8 cellular contexts compared by ENCODE assay signal in genomic region chr11:46389450-46390330, GRCh38. TPM values are rescaled to one million over a fixed set of nuclear protein-coding genes. Genes with fewer than 3 reads are reported as not detected.
DNase-seq lines count a peak whose midpoint lies in the region; ATAC-seq and TF ChIP-seq lines count a peak whose summit lies in the region.

No MANE protein-coding gene starts in this region.

- H3K27ac ChIP-seq in VCaP (peak overlapping the region; percentile 41; the same call in 1 of the 2 replicates), duodenal mucosa (ENCODE audit: low read depth, low read length) (no peak overlapping the region), lower lobe of right lung (no peak overlapping the region)

- TF ChIP-seq CTCF in VCaP (conservative IDR thresholded peaks at IDR 0.05) (peak; percentile 87), lower lobe of right lung (IDR thresholded peaks at IDR 0.05) (peak; percentile 90)

- H3K36me3 ChIP-seq in H7 (replicated peaks; ENCODE audit: control insufficient read depth, insufficient read depth, low read length) (no peaks in the 10 kb centered on the region), duodenal mucosa (ENCODE audit: control insufficient read depth in 1 of 2, insufficient read depth in 2 of 2, low read length in 2 of 2) (no peaks in the 10 kb centered on the region), lower lobe of right lung (no peaks in the 10 kb centered on the region)

- ATAC-seq in lower lobe of right lung = peak; percentile 77 to 78
- no peak for ATAC-seq in HG03565 (IDR thresholded peaks at IDR 0.05; ENCODE audit: unreplicated experiment)

- H3K4me1 ChIP-seq in duodenal mucosa (ENCODE audit: control insufficient read depth in 1 of 2, insufficient read depth in 2 of 2, low read length in 2 of 2) (peaks cover 34 to 38% of the 10 kb centered on the region in 2 donors), lower lobe of right lung (peaks cover 34% of the 10 kb centered on the region)

- intact Hi-C loops in lower lobe of right lung (cut with DNase I) = no loop called here

- DNase-seq in ELR (ENCODE audit: low read depth) (peak; percentile 80), H7 (peak; percentile 97), NCI-H1930 (lab: John Stamatoyannopoulos, UW) (peak; percentile 60 to 71), lower lobe of right lung (peak; percentile 82)
- peak; percentile 33 for DNase-seq in stimulated activated CD8-positive, alpha-beta memory T cell treated with anti-CD3 and anti-CD28 coated beads, Interleukin-4, amount 100 ng/mL, for 24 hours (ENCODE audit: low read depth)

- H3K9ac ChIP-seq in duodenal mucosa (ENCODE audit: low read depth in 1 of 2, low read length in 2 of 2) = peak overlapping the region in 1 of 2 donors; percentile 38

- H3K9me3 ChIP-seq in duodenal mucosa (ENCODE audit: control insufficient read depth in 1 of 2, low read length in 2 of 2) (no peaks in the 10 kb centered on the region), lower lobe of right lung (no peaks in the 10 kb centered on the region)

- peaks cover 49% of the 10 kb centered on the region for H3K27me3 ChIP-seq in H7 (ENCODE audit: control insufficient read depth, insufficient read depth, low read length)
- H3K27me3 ChIP-seq in duodenal mucosa (ENCODE audit: control insufficient read depth in 1 of 2, insufficient read depth in 2 of 2, low read length in 2 of 2) = peaks cover 37 to 44% of the 10 kb centered on the region in 2 donors
- peaks cover 67% of the 10 kb centered on the region for H3K27me3 ChIP-seq in lower lobe of right lung (ENCODE audit: low read depth)

- H3K4me3 ChIP-seq in H7 (ENCODE audit: insufficient read depth, low read depth, low read length) (peak overlapping the region; percentile 46), duodenal mucosa (ENCODE audit: low read depth in 1 of 2, low read length in 2 of 2) (peak overlapping the region; percentile 48 to 75), lower lobe of right lung (peak overlapping the region; percentile 50)

RNA-seq across cellular contexts. Expression of gene CHRM4, which starts 1.9 kb away (rescaled TPM):
- total RNA-seq in H7 (2014; rRNA removed; shearing (Covaris generic)) = 0.14 TPM in 1 of 2 replicates, not detected in the other
- not detected for total RNA-seq in lower lobe of right lung

RNA-seq across cellular contexts. Expression of gene MDK, which starts 8.2 kb away (rescaled TPM):
- total RNA-seq in H7 (2014; rRNA removed; shearing (Covaris generic)) = 672 and 771 TPM in 2 replicates
- 26.1 TPM for total RNA-seq in lower lobe of right lung

RNA-seq across cellular contexts. Expression of gene DGKZ, which starts 42.4 kb away (rescaled TPM):
- 80.8 and 109 TPM in 2 replicates for total RNA-seq in H7 (2014; rRNA removed; shearing (Covaris generic))
- total RNA-seq in lower lobe of right lung = 55.3 TPM

Comparison
In these comparisons a context has a peak if more than half of its experiments do, and no peak if none do; other contexts are left out.
1. DNase-seq: peak in every context shown above with its lines; median percentile 97 in H7; 82 in lower lobe of right lung; 80 in ELR; 66 in NCI-H1930; 33 in stimulated activated CD8-positive, alpha-beta memory T cell treated with anti-CD3 and anti-CD28 coated beads, Interleukin-4, amount 100 ng/mL, for 24 hours.
2. RNA of gene MDK, which starts 8.2 kb away (total RNA-seq): 672 to 771 TPM in H7; 26.1 TPM in lower lobe of right lung (single experiment); every median in the first group is over 10 times any median in the second.
3. Peak in every context shown above with its lines, with median percentiles within 50 percentile points of each other: H3K4me3 ChIP-seq.